Comparison of ENCODE assay signal across 8 cellular contexts in genomic region chr12:59595557-59596231, GRCh38. TPM values are rescaled to one million over a fixed set of nuclear protein-coding genes. Genes with fewer than 3 reads are reported as not detected.
DNase-seq lines count a peak whose midpoint lies in the region; ATAC-seq and TF ChIP-seq lines count a peak whose summit lies in the region.

A gene with protein sequence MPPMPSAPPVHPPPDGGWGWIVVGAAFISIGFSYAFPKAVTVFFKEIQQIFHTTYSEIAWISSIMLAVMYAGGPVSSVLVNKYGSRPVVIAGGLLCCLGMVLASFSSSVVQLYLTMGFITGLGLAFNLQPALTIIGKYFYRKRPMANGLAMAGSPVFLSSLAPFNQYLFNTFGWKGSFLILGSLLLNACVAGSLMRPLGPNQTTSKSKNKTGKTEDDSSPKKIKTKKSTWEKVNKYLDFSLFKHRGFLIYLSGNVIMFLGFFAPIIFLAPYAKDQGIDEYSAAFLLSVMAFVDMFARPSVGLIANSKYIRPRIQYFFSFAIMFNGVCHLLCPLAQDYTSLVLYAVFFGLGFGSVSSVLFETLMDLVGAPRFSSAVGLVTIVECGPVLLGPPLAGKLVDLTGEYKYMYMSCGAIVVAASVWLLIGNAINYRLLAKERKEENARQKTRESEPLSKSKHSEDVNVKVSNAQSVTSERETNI (plus strand): TSS chr12:59596029. CDS start chr12:59704802, 108,773 bp downstream.

- H3K4me1 ChIP-seq in Caco-2: peaks cover 9% of the 10 kb centered on the region
- peaks cover 0 to 9% of the 10 kb centered on the region in 2 donors for H3K4me1 ChIP-seq in mucosa of rectum (ENCODE audit: control insufficient read depth in 2 of 2, insufficient read depth in 2 of 2, low read length in 2 of 2)

- H3K9me3 Mint-ChIP-seq in Caco-2 (ENCODE audit: unreplicated experiment): no peaks in the 10 kb centered on the region

- H3K9me3 ChIP-seq in Caco-2 (no peaks in the 10 kb centered on the region), mucosa of rectum (ENCODE audit: control insufficient read depth in 2 of 2, low read length in 2 of 2) (no peaks in the 10 kb centered on the region)

- CTCF ChIA-PET in Caco-2 (lab: Charles Lee): interaction anchor here (0.6 kb wide), 2 partner anchors 42 to 149 kb away, joined by 3 read pairs; no protein-coding TSS in a partner anchor

- ATAC-seq in GM21526 (IDR thresholded peaks at IDR 0.05; ENCODE audit: low FRiP score, unreplicated experiment): peak; percentile 63

- H3K36me3 Mint-ChIP-seq in Caco-2 (ENCODE audit: insufficient read depth, unreplicated experiment): peaks cover 11% of the 10 kb centered on the region

- H3K36me3 ChIP-seq in Caco-2 (ENCODE audit: control insufficient read depth, insufficient read depth, low read length): no peaks in the 10 kb centered on the region
- H3K36me3 ChIP-seq in mucosa of rectum (ENCODE audit: control insufficient read depth in 2 of 2, insufficient read depth in 2 of 2, low read length in 2 of 2): no peaks in the 10 kb centered on the region

- peak in 1 of 2 experiments; percentile 5 for TF ChIP-seq CTCF in Caco-2 (IDR thresholded peaks at IDR 0.05; ENCODE audit: insufficient read depth in 1 of 2, low read depth in 1 of 2, low read length in 1 of 2, severe bottlenecking in 1 of 2, unreplicated experiment in 1 of 2)

- H3K4me3 ChIP-seq in Caco-2 (ENCODE audit: low read depth, low read length) (peak within 1 kb of the TSS; percentile 57), mucosa of rectum (ENCODE audit: low read length in 2 of 2) (peak within 1 kb of the TSS; percentile 85 to 91)

- H3K27me3 ChIP-seq in Caco-2 (replicated peaks; ENCODE audit: control insufficient read depth, insufficient read depth, low read length) (no peaks in the 10 kb centered on the region; the same call in 1 of the 2 replicates), mucosa of rectum (ENCODE audit: control insufficient read depth in 2 of 2, insufficient read depth in 2 of 2, low read length in 2 of 2) (no peaks in the 10 kb centered on the region)

- H3K27me3 Mint-ChIP-seq in Caco-2 (ENCODE audit: insufficient read depth, unreplicated experiment): peaks cover 12% of the 10 kb centered on the region

- TF ChIP-seq POLR2A in erythroblast (IDR thresholded peaks at IDR 0.05; ENCODE audit: low read length): no peak

- DNase-seq in Caco-2 (peak; percentile 58 to 69), HuH-7 (ENCODE audit: low spot score) (peak; percentile 73), OCI-M2 (lab: John Stamatoyannopoulos, UW; ENCODE audit: unreplicated experiment) (peak; percentile 19), activated T-cell treated with anti-CD3 and anti-CD28 coated beads for 48 hours (ENCODE audit: low read depth) (peak; percentile 83), erythroblast (lab: John Stamatoyannopoulos, UW) (peak; percentile 93 to 94)
- peak; percentile 60 to 77 for DNase-seq in stimulated activated CD8-positive, alpha-beta memory T cell treated with anti-CD3 and anti-CD28 coated beads, Interleukin-4, amount 100 ng/mL, for 4 hours (ENCODE audit: low read depth in 2 of 2, low spot score in 1 of 2)

- no TSS peak for BruUV-seq in Caco-2 (replicated peaks; lab: Mats Ljungman, UMichigan)

- intact Hi-C loops in Caco-2 (cut with micrococcal nuclease; ENCODE audit: unreplicated experiment): loop anchor here (2.0 to 5.0 kb wide), 6 partner anchors 53 to 187 kb away; no protein-coding TSS in a partner anchor

- POLR2A ChIA-PET in Caco-2 (lab: Charles Lee): interaction anchor here (0.8 kb wide), 1 partner anchor 148 kb away, joined by 3 read pairs; no protein-coding TSS in a partner anchor

- H3K27ac ChIP-seq in mucosa of rectum (ENCODE audit: low read depth in 2 of 2, low read length in 2 of 2): peak within 1 kb of the TSS; percentile 86 to 87

- peak within 1 kb of the TSS; percentile 96 for H3K4me3 Mint-ChIP-seq in Caco-2 (ENCODE audit: unreplicated experiment)

- H3K9ac ChIP-seq in mucosa of rectum (ENCODE audit: low read depth in 1 of 2, low read length in 2 of 2): peak within 1 kb of the TSS; percentile 64 to 74

- peaks cover 8% of the 10 kb centered on the region for H3K4me1 Mint-ChIP-seq in Caco-2 (ENCODE audit: low read depth, unreplicated experiment)

- peak within 1 kb of the TSS; percentile 69 for H3K27ac Mint-ChIP-seq in Caco-2 (ENCODE audit: unreplicated experiment)

RNA-seq across cellular contexts. Expression of the gene that starts here (rescaled TPM):
- 5.5 and 6.6 TPM in 2 replicates for total RNA-seq in Caco-2 (2022)

Comparison
In these comparisons a context has a peak if more than half of its experiments do, and no peak if none do; other contexts are left out.
1. Peak in every context shown above with its lines: DNase-seq, ATAC-seq, H3K4me3 ChIP-seq and H3K27ac ChIP-seq.
2. DNase-seq: peak in every context shown above with its lines; median percentile 94 in erythroblast; 83 in activated T-cell treated with anti-CD3 and anti-CD28 coated beads for 48 hours; 73 in HuH-7; 68 in stimulated activated CD8-positive, alpha-beta memory T cell treated with anti-CD3 and anti-CD28 coated beads, Interleukin-4, amount 100 ng/mL, for 4 hours; 64 in Caco-2; 19 in OCI-M2.